In genomic region chr3:66822059-66823009, GRCh38 we compare ENCODE assay signal across 8 cellular contexts.
A peak's percentile ranks its signal among the peaks of the same experiment; 100 is the strongest.
DNase-seq lines count a peak whose midpoint lies in the region; ATAC-seq and TF ChIP-seq lines count a peak whose summit lies in the region.

No MANE protein-coding gene starts in this region.

- TF ChIP-seq CTCF in ascending aorta (IDR thresholded peaks at IDR 0.05), result peak; percentile 30 to 70 (median 66)

- no peaks in the 10 kb centered on the region for H3K27me3 ChIP-seq in ascending aorta

- peak; percentile 84 for ATAC-seq in GM21515 (IDR thresholded peaks at IDR 0.05; ENCODE audit: unreplicated experiment)

- no peaks in the 10 kb centered on the region for H3K4me1 ChIP-seq in ascending aorta

- intact Hi-C loops in ascending aorta (cut with DNase I), result loop anchor here (2.0 kb wide), 1 partner anchor 416 kb away; no protein-coding TSS in a partner anchor

- no peaks in the 10 kb centered on the region for H3K36me3 ChIP-seq in ascending aorta

- DNase-seq in ELR (ENCODE audit: low read depth) (peak; percentile 65), HUDEP-2 (lab: John Stamatoyannopoulos, UW; ENCODE audit: unreplicated experiment in 76 of 76) (peak in 53 of 76 experiments; percentile 3 to 67 (median 18)), T follicular helper cell (ENCODE audit: low read depth) (peak; percentile 52), ascending aorta (ENCODE audit: low spot score in 2 of 2) (peak; percentile 8 to 71), iPS-NIHi11 (ENCODE audit: low spot score) (peak; percentile 79), NCI-H128 (lab: John Stamatoyannopoulos, UW; ENCODE audit: unreplicated experiment) (no peak)
- peak; percentile 18 to 64 for DNase-seq in stimulated activated CD4-positive, alpha-beta T cell treated with anti-CD3 and anti-CD28 coated beads, Interleukin-1b, Interleukin-23, amount 100 ng/mL, for 4 hours (ENCODE audit: low read depth in 2 of 2)

- H3K4me3 ChIP-seq in ascending aorta, result no peak overlapping the region

- H3K9me3 ChIP-seq in ascending aorta, result no peaks in the 10 kb centered on the region

- no peak overlapping the region for H3K27ac ChIP-seq in ascending aorta
